In genomic region chr2:218186876-218187649, GRCh38 we compare ENCODE assay signal across 11 cellular contexts. TPM values are rescaled to one million over a fixed set of nuclear protein-coding genes. Genes with fewer than 3 reads are reported as not detected.
A peak's percentile ranks its signal among the peaks of the same experiment; 100 is the strongest.
DNase-seq lines count a peak whose midpoint lies in the region; ATAC-seq, FAIRE-seq and TF ChIP-seq lines count a peak whose summit lies in the region.
"Had no signal": no experiment of that assay in that cellular context is flagged by ENCODE, and none has a peak within 500 bp of the region (broad histone marks: within the 10 kb centered on the region; RNA-seq: fewer than 3 reads in every experiment).

No MANE protein-coding gene starts in this region.

- no peak overlapping the region for H3K4me2 ChIP-seq in endothelial cell of umbilical vein (ENCODE audit: insufficient read depth, low read length)

- peak; percentile 12 for ATAC-seq in stimulated activated naive CD8-positive, alpha-beta T cell treated with anti-CD3 and anti-CD28 coated beads, Interleukin-15, amount 100 ng/mL, for 72 hours
- ATAC-seq in stimulated activated naive CD8-positive, alpha-beta T cell treated with anti-CD3 and anti-CD28 coated beads, Interleukin-15, Interleukin-2, amounts not matched to agents 100 U/mL and 50 U/mL, for 24 hours, result no peak
- peak; percentile 19 for ATAC-seq in aorta (ENCODE audit: low FRiP score)
- no peak for ATAC-seq in HG03159 (IDR thresholded peaks at IDR 0.05; ENCODE audit: unreplicated experiment)

- POLR2A ChIA-PET in endothelial cell of umbilical vein (lab: Charles Lee), result no interaction called here

- dilution Hi-C loops in endothelial cell of umbilical vein (cut with MboI; ENCODE audit: extremely low pct_ligation_motif_present, low sequenced_read_pairs), result no loop called here

- FAIRE-seq in endothelial cell of umbilical vein (lab: Jason Lieb, UNC), result no peak

- no peak overlapping the region for H3K9ac ChIP-seq in endothelial cell of umbilical vein (replicated peaks; ENCODE audit: extremely low read depth, insufficient read depth, low read length)

- no peaks in the 10 kb centered on the region for H3K9me3 Mint-ChIP-seq in stimulated activated naive CD8-positive, alpha-beta T cell treated with anti-CD3 and anti-CD28 coated beads, Interleukin-15, amount 100 ng/mL, for 72 hours
- no peaks in the 10 kb centered on the region for H3K9me3 Mint-ChIP-seq in nephron
- H3K9me3 Mint-ChIP-seq: activated naive CD4-positive, alpha-beta T cell treated with anti-CD3 and anti-CD28 coated beads, Interleukin-2, amount 10 ng/mL, durations not matched to agents 7 days and 5 days had no signal

- no peak for TF ChIP-seq POLR2A in endothelial cell of umbilical vein (IDR thresholded peaks at IDR 0.05; ENCODE audit: low read depth, low read length)

- CTCF ChIA-PET in endothelial cell of umbilical vein (lab: Charles Lee), result interaction anchor here (0.9 to 1.6 kb wide), 4 partner anchors 14 to 209 kb away, joined by 3 to 9 read pairs (median 4); no protein-coding TSS in a partner anchor

- TF ChIP-seq CTCF in endothelial cell of umbilical vein (IDR thresholded peaks at IDR 0.05; ENCODE audit: extremely low read depth in 1 of 2, insufficient read depth in 1 of 2, low read depth in 1 of 2, low read length in 2 of 2), result no peak
- TF ChIP-seq CTCF in nephron (IDR thresholded peaks at IDR 0.05; ENCODE audit: unreplicated experiment in 3 of 3), result no peak

- H3K4me3 Mint-ChIP-seq in stimulated activated naive CD8-positive, alpha-beta T cell treated with anti-CD3 and anti-CD28 coated beads, Interleukin-15, amount 100 ng/mL, for 72 hours, result no peak overlapping the region
- H3K4me3 Mint-ChIP-seq in nephron, result no peak overlapping the region
- H3K4me3 Mint-ChIP-seq: activated naive CD4-positive, alpha-beta T cell treated with anti-CD3 and anti-CD28 coated beads, Interleukin-2, amount 10 ng/mL, durations not matched to agents 7 days and 5 days had no signal

- DNase-seq in stimulated activated naive CD8-positive, alpha-beta T cell treated with anti-CD3 and anti-CD28 coated beads, Interleukin-15, amount 100 ng/mL, for 72 hours, result no peak
- DNase-seq in stimulated activated naive CD8-positive, alpha-beta T cell treated with anti-CD3 and anti-CD28 coated beads, Interleukin-15, Interleukin-2, amounts not matched to agents 100 U/mL and 50 U/mL, for 24 hours, result no peak
- DNase-seq in endothelial cell of umbilical vein (ENCODE audit: low read depth, low spot score) (no peak), aorta (no peak), NCI-H128 (lab: John Stamatoyannopoulos, UW; ENCODE audit: unreplicated experiment) (no peak), C1 segment of cervical spinal cord (lab: John Stamatoyannopoulos, UW) (no peak)

- H3K36me3 ChIP-seq in endothelial cell of umbilical vein (ENCODE audit: control insufficient read depth in 2 of 2, extremely low read depth in 1 of 2, insufficient read depth in 2 of 2, low read length in 2 of 2) (no peaks in the 10 kb centered on the region), aorta (ENCODE audit: control insufficient read depth in 1 of 2, insufficient read depth in 2 of 2, low read length in 1 of 2) (no peaks in the 10 kb centered on the region)
- H3K36me3 ChIP-seq: thyroid gland had no signal

- intact Hi-C loops in endothelial cell of umbilical vein (cut with micrococcal nuclease) (loop anchor here (1.0 to 5.0 kb wide), 7 partner anchors 30 to 280 kb away; partner anchors contain the start of genes AAMP, ARPC2 and PNKD), aorta (cut with DNase I) (loop anchor here (5.0 to 10.0 kb wide), 4 partner anchors 70 to 280 kb away; partner anchors contain the start of gene CTDSP1 (in 1 of the 2))

- H3K4me1 Mint-ChIP-seq in stimulated activated naive CD8-positive, alpha-beta T cell treated with anti-CD3 and anti-CD28 coated beads, Interleukin-15, amount 100 ng/mL, for 72 hours, result peaks cover 7% of the 10 kb centered on the region
- H3K4me1 Mint-ChIP-seq in nephron, result peaks cover 16% of the 10 kb centered on the region

- H3K4me1 ChIP-seq in endothelial cell of umbilical vein (ENCODE audit: control insufficient read depth, extremely low read depth, insufficient read depth, low read length), result no peaks in the 10 kb centered on the region
- peaks cover 0 to 3% of the 10 kb centered on the region in 2 donors for H3K4me1 ChIP-seq in aorta (ENCODE audit: control insufficient read depth in 1 of 2, insufficient read depth in 2 of 2, low read length in 2 of 2)

- H3K9me3 ChIP-seq in endothelial cell of umbilical vein (replicated peaks; ENCODE audit: control insufficient read depth, insufficient read depth, low read length) (no peaks in the 10 kb centered on the region), aorta (ENCODE audit: control insufficient read depth, low read length) (no peaks in the 10 kb centered on the region)
- H3K9me3 ChIP-seq: thyroid gland had no signal

- H3K27me3 Mint-ChIP-seq in stimulated activated naive CD8-positive, alpha-beta T cell treated with anti-CD3 and anti-CD28 coated beads, Interleukin-15, amount 100 ng/mL, for 72 hours, result no peaks in the 10 kb centered on the region
- H3K27me3 Mint-ChIP-seq in nephron (ENCODE audit: low read depth), result peaks cover 5% of the 10 kb centered on the region

- H3K27ac ChIP-seq in endothelial cell of umbilical vein (ENCODE audit: insufficient read depth, low read depth, low read length) (no peak overlapping the region), aorta (ENCODE audit: low read depth in 1 of 2, low read length in 2 of 2) (peak overlapping the region in 1 of 2 donors; percentile 29)
- H3K27ac ChIP-seq: thyroid gland, VCaP had no signal

- H3K27me3 ChIP-seq in endothelial cell of umbilical vein (ENCODE audit: control insufficient read depth in 2 of 2, insufficient read depth in 2 of 2, low read length in 2 of 2), result peaks cover 2 to 5% of the 10 kb centered on the region in 2 experiments
- no peaks in the 10 kb centered on the region for H3K27me3 ChIP-seq in aorta (ENCODE audit: control insufficient read depth in 1 of 2, insufficient read depth in 2 of 2, low read length in 1 of 2)
- H3K27me3 ChIP-seq: thyroid gland had no signal

- no peaks in the 10 kb centered on the region for H3K79me2 ChIP-seq in endothelial cell of umbilical vein (ENCODE audit: control insufficient read depth, insufficient read depth, low read length)

- no peaks in the 10 kb centered on the region for H3K9me1 ChIP-seq in endothelial cell of umbilical vein (replicated peaks; ENCODE audit: control insufficient read depth, extremely low read depth, insufficient read depth, low read length)

- H3K4me3 ChIP-seq in endothelial cell of umbilical vein (replicated peaks in 1 of 3; ENCODE audit: insufficient read depth in 1 of 3, low read depth in 1 of 3, low read length in 3 of 3), result no peak overlapping the region
- no peak overlapping the region for H3K4me3 ChIP-seq in aorta (ENCODE audit: low read length in 2 of 2)
- H3K4me3 ChIP-seq: thyroid gland had no signal

- peak overlapping the region; percentile 47 for H2AFZ ChIP-seq in endothelial cell of umbilical vein (ENCODE audit: low read depth, low read length)

- no peaks in the 10 kb centered on the region for H4K20me1 ChIP-seq in endothelial cell of umbilical vein (replicated peaks; ENCODE audit: control insufficient read depth, extremely low read depth, insufficient read depth, low read length)

- BruUV-seq in endothelial cell of umbilical vein (replicated peaks; lab: Mats Ljungman, UMichigan), result no TSS peak

- WGBS in aorta, 2 donors, result 19 to 25% methylated on average over 5 of the region's 5 CpGs

- H3K36me3 Mint-ChIP-seq in nephron (ENCODE audit: low read depth), result no peaks in the 10 kb centered on the region
- H3K36me3 Mint-ChIP-seq: activated naive CD4-positive, alpha-beta T cell treated with anti-CD3 and anti-CD28 coated beads, Interleukin-2, amount 10 ng/mL, durations not matched to agents 7 days and 5 days had no signal

- no peak overlapping the region for H3K27ac Mint-ChIP-seq in stimulated activated naive CD8-positive, alpha-beta T cell treated with anti-CD3 and anti-CD28 coated beads, Interleukin-15, amount 100 ng/mL, for 72 hours
- peak overlapping the region in 2 of 3 experiments; percentile 5 to 39 for H3K27ac Mint-ChIP-seq in nephron
- H3K27ac Mint-ChIP-seq: activated naive CD4-positive, alpha-beta T cell treated with anti-CD3 and anti-CD28 coated beads, Interleukin-2, amount 10 ng/mL, durations not matched to agents 7 days and 5 days had no signal

TF ChIP-seq in endothelial cell of umbilical vein, 7 proteins besides CTCF, POLR2A, EP300 and RAD21:
- TF ChIP-seq FOS (IDR thresholded peaks at IDR 0.05; ENCODE audit: borderline replicate concordance, insufficient read depth, low read length) (no peak), MAX (IDR thresholded peaks at IDR 0.05; ENCODE audit: insufficient read depth, insufficient read length) (no peak)
TF ChIP-seq in endothelial cell of umbilical vein: peak in this region for 0.

RNA-seq across cellular contexts. Expression of gene CXCR1, which starts 20.3 kb away (rescaled TPM):
- total RNA-seq in endothelial cell of umbilical vein (not detected in 2 replicates), aorta (1 to 10 TPM; 1.8 to 3.5 TPM)
- polyA plus RNA-seq in endothelial cell of umbilical vein (not detected in 2 replicates), aorta (under 1 TPM; 0.20 to 0.63 TPM)
- not detected in 2 replicates for polyA plus RNA-seq in endothelial cell of umbilical vein (2011; cell fraction: cytosol; rRNA removed)
- not detected in 2 replicates for polyA plus RNA-seq in endothelial cell of umbilical vein (2011; cell fraction: nucleus; rRNA removed)
- not detected in 2 replicates for polyA plus RNA-seq in endothelial cell of umbilical vein (2012)
- not detected in 2 replicates for polyA minus RNA-seq in endothelial cell of umbilical vein
- polyA minus RNA-seq in endothelial cell of umbilical vein (2011; cell fraction: cytosol; rRNA and poly(A)+ RNA removed), result not detected
- polyA minus RNA-seq in endothelial cell of umbilical vein (2011; cell fraction: nucleus; rRNA and poly(A)+ RNA removed), result not detected in 2 replicates

RNA-seq across cellular contexts. Expression of gene ARPC2, which starts 29.9 kb away (rescaled TPM):
- total RNA-seq in endothelial cell of umbilical vein (455 and 483 TPM in 2 replicates), aorta (100 to 1,000 TPM; 351 to 367 TPM)
- polyA plus RNA-seq in endothelial cell of umbilical vein (417 and 433 TPM in 2 replicates), aorta (100 to 1,000 TPM; 297 to 467 TPM)
- polyA plus RNA-seq in endothelial cell of umbilical vein (2011; cell fraction: cytosol; rRNA removed), result 499 and 555 TPM in 2 replicates
- 278 and 328 TPM in 2 replicates for polyA plus RNA-seq in endothelial cell of umbilical vein (2011; cell fraction: nucleus; rRNA removed)
- 474 and 501 TPM in 2 replicates for polyA plus RNA-seq in endothelial cell of umbilical vein (2012)
- 393 and 414 TPM in 2 replicates for polyA minus RNA-seq in endothelial cell of umbilical vein
- polyA minus RNA-seq in endothelial cell of umbilical vein (2011; cell fraction: cytosol; rRNA and poly(A)+ RNA removed), result 95.7 TPM
- 178 and 226 TPM in 2 replicates for polyA minus RNA-seq in endothelial cell of umbilical vein (2011; cell fraction: nucleus; rRNA and poly(A)+ RNA removed)

Comparison
In these comparisons a context has a peak if more than half of its experiments do, and no peak if none do; other contexts are left out.
1. ATAC-seq: peak in stimulated activated naive CD8-positive, alpha-beta T cell treated with anti-CD3 and anti-CD28 coated beads, Interleukin-15, amount 100 ng/mL, for 72 hours (single experiment) and aorta (single experiment); none in stimulated activated naive CD8-positive, alpha-beta T cell treated with anti-CD3 and anti-CD28 coated beads, Interleukin-15, Interleukin-2, amounts not matched to agents 100 U/mL and 50 U/mL, for 24 hours (single experiment) and HG03159 (single experiment).
2. H3K27ac Mint-ChIP-seq: peak in nephron (2 of 3); none in stimulated activated naive CD8-positive, alpha-beta T cell treated with anti-CD3 and anti-CD28 coated beads, Interleukin-15, amount 100 ng/mL, for 72 hours (0 of 2).